1 cellular context compared by ENCODE assay signal in genomic region chr3:44647771-44648170, GRCh38.
TF ChIP-seq lines count a peak whose summit lies in the region.

No MANE protein-coding gene starts in this region.

TF ChIP-seq in HEK293, 187 proteins besides CTCF, POLR2A, EP300 and RAD21 (continued from another document):
- no peak for TF ChIP-seq KLF17 (tag by site-specific recombination; IDR thresholded peaks at IDR 0.05)
- TF ChIP-seq ZNF747 (tag by site-specific recombination; IDR thresholded peaks at IDR 0.05): no peak
- no peak for TF ChIP-seq ZNF549 (tag by site-specific recombination; IDR thresholded peaks at IDR 0.05)
